8 cellular contexts compared by ENCODE assay signal in the genomic region with DNA sequence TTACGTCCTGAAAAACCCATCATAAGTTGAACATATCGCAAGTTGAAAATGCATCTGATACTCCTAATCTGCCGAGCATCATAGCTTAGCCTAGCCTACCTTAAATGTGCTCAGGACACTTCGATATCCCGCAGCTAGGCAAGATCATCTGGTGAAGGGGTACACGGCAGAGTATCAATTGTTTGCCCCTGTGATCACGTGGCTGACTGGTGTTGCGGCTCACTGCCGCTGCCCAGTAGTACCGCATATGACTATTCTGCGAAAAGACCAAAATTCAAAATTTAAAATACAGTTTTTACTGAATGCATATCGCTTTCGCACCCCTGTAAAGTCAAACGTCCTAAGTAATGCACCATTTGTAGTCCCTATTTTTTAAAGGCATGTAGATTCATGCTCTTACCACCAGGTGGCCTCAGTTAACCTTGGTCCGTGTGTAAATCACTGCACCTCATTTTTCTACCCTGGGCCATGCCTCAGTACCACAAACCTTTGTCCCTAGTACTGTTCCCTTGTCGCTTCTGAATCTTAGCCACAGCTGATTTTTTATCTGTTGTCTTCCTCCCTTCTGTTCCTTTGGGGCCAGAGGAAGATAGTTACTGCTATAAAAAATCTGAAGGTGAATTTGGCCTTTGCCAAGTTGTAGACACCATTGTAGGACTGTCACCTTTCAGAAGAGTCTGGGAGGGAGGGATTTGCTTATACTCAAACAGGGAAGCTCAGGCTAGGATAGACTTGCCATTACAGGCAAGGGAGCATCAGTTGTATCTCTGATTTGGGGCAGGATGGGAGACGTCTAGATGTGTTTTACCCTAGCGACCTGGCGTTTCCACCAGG. TPM values are rescaled to one million over a fixed set of nuclear protein-coding genes. Genes with fewer than 3 reads are reported as not detected.
DNase-seq lines count a peak whose midpoint lies in the region; ATAC-seq, FAIRE-seq and TF ChIP-seq lines count a peak whose summit lies in the region.

No MANE protein-coding gene starts in this region.

- H3K36me3 ChIP-seq in HAP-1 (replicated peaks): no peaks in the 10 kb centered on the region; the same call in 1 of the 2 replicates
- H3K36me3 ChIP-seq in bronchial epithelial cell (ENCODE audit: control insufficient read depth, insufficient read depth, low read length): peaks cover 7% of the 10 kb centered on the region

- TF ChIP-seq CTCF in D721Med (IDR thresholded peaks at IDR 0.05; ENCODE audit: insufficient read depth, missing control alignments) (peak; percentile 90), bronchial epithelial cell (IDR thresholded peaks at IDR 0.05; ENCODE audit: insufficient read depth, low read length, severe bottlenecking) (peak; percentile 76)

- in situ Hi-C loops in HAP-1 (cut with MboI; ENCODE audit: low sequenced_read_pairs): loop anchor here (25.0 kb wide), 1 partner anchor 141 kb away; no protein-coding TSS in a partner anchor

- H3K27me3 ChIP-seq in HAP-1 (ENCODE audit: low read depth) (no peaks in the 10 kb centered on the region), bronchial epithelial cell (ENCODE audit: control insufficient read depth, insufficient read depth, low read length) (no peaks in the 10 kb centered on the region)

- FAIRE-seq in D721Med (lab: Jason Lieb, UNC) (no peak), bronchial epithelial cell (lab: Jason Lieb, UNC) (no peak), islet of Langerhans (lab: Jason Lieb, UNC) (peak; percentile 91)

- no peaks in the 10 kb centered on the region for H3K9me3 ChIP-seq in HAP-1

- no peaks in the 10 kb centered on the region for H3K4me1 ChIP-seq in HAP-1

- ATAC-seq in GM19467 (IDR thresholded peaks at IDR 0.05; ENCODE audit: unreplicated experiment) (no peak), GM21515 (IDR thresholded peaks at IDR 0.05; ENCODE audit: unreplicated experiment) (no peak)

- H3K4me3 ChIP-seq in HAP-1 (no peak overlapping the region), bronchial epithelial cell (ENCODE audit: low read depth, low read length) (no peak overlapping the region)

- peak; percentile 19 for DNase-seq in D721Med (ENCODE audit: insufficient read length, low spot score)
- DNase-seq in HAP-1 (ENCODE audit: low spot score in 2 of 2): peak; percentile 57 to 71
- peak; percentile 71 for DNase-seq in OCI-M1 (lab: John Stamatoyannopoulos, UW)
- peak; percentile 67 for DNase-seq in bronchial epithelial cell (ENCODE audit: low read depth)
- DNase-seq in stimulated activated CD4-positive, alpha-beta T cell treated with anti-CD3 and anti-CD28 coated beads, Interleukin-1b, Interleukin-23, amount 100 ng/mL, for 48 hours: peak; percentile 6

RNA-seq across cellular contexts. Expression of a gene that starts 34.4 kb away (rescaled TPM):
- total RNA-seq in bronchial epithelial cell: 15.0 and 18.4 TPM in 2 replicates

RNA-seq across cellular contexts. Expression of a gene that starts 41.8 kb away (rescaled TPM):
- total RNA-seq in bronchial epithelial cell: 22.1 and 24.7 TPM in 2 replicates

Comparison
In these comparisons a context has a peak if more than half of its experiments do, and no peak if none do; other contexts are left out.
1. DNase-seq: peak in every context shown above with its lines; median percentile 71 in OCI-M1; 67 in bronchial epithelial cell; 64 in HAP-1; 19 in D721Med; 6 in stimulated activated CD4-positive, alpha-beta T cell treated with anti-CD3 and anti-CD28 coated beads, Interleukin-1b, Interleukin-23, amount 100 ng/mL, for 48 hours.